Comparison of ENCODE assay signal across 22 cellular contexts in the genomic region with DNA sequence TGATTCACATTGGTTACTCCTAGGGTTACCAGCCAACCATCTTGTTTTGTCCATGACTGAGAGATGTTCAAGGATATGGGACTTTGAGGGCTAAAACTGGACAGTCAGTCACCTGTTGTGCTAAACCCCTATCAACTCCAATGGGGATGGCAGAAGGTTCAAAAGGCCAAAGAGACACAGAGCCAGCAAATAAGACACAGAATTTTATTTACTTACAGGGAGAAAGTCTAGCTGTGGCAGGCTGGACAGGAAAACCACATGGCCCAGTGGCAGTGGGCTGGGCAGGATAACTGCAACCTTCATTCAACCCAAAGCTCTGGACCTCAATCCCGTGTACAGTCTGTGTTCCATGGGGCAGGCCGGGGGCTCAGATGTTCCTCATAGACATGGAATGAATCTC.
DNase-seq lines count a peak whose midpoint lies in the region; ATAC-seq and TF ChIP-seq lines count a peak whose summit lies in the region.
"Had no signal": no experiment of that assay in that cellular context is flagged by ENCODE, and none has a peak within 500 bp of the region (broad histone marks: within the 10 kb centered on the region; RNA-seq: fewer than 3 reads in every experiment).

No MANE protein-coding gene starts in this region.

- H3K27me3 ChIP-seq in Caco-2 (replicated peaks; ENCODE audit: control insufficient read depth, insufficient read depth, low read length) (no peaks in the 10 kb centered on the region), right lobe of liver (no peaks in the 10 kb centered on the region)
- H3K27me3 ChIP-seq: BLaER1 treated with 17β-estradiol and CSF1 and Interleukin-3, amounts not matched to agents 10 nM and 100 nM had no signal

- H3K36me3 Mint-ChIP-seq in Caco-2 (ENCODE audit: insufficient read depth, unreplicated experiment), result no peaks in the 10 kb centered on the region
- H3K36me3 Mint-ChIP-seq: CD8-positive, alpha-beta T cell had no signal

- WGBS in right lobe of liver (ENCODE audit: insufficient coverage, low coverage, low lambda C conversion rate, missing lambda C conversion rate), result 65% methylated on average over 2 of the region's 2 CpGs

- H3K4me3 Mint-ChIP-seq in Caco-2 (ENCODE audit: unreplicated experiment), result no peak overlapping the region
- H3K4me3 Mint-ChIP-seq: B cell; CD4-positive, alpha-beta T cell; CD8-positive, alpha-beta T cell had no signal

- ATAC-seq in left lobe of liver (peak; percentile 64), right lobe of liver (peak in 3 of 4 donors; percentile 26 to 67 (median 36)), HG03159 (IDR thresholded peaks at IDR 0.05; ENCODE audit: unreplicated experiment) (no peak)
- ATAC-seq: CD8-positive, alpha-beta T cell; GM12878 had no signal

- POLR2A ChIA-PET in Caco-2 (lab: Charles Lee), result no interaction called here

- peak in 1 of 2 experiments; percentile 48 for DNase-seq in Caco-2
- no peak for DNase-seq in left lobe of liver (ENCODE audit: low spot score)
- DNase-seq in right lobe of liver, result no peak
- no peak for DNase-seq in activated gamma-delta T cell (lab: John Stamatoyannopoulos, UW)
- DNase-seq in cerebellar cortex (ENCODE audit: low spot score), result no peak
- no peak for DNase-seq in HuH-7 (ENCODE audit: low spot score)
- DNase-seq: 8988T; AML-193; CD4-positive, alpha-beta T cell; CD8-positive, alpha-beta T cell; DMS 273 treated with DMSO at 0.1 percent for 48 hours; DMS153; DMS53; DMS79; DND-41; EL; GDM1 had no signal

- H3K4me1 Mint-ChIP-seq in Caco-2 (ENCODE audit: low read depth, unreplicated experiment), result peaks cover 6% of the 10 kb centered on the region
- H3K4me1 Mint-ChIP-seq: B cell had no signal

- H3K4me1 ChIP-seq in Caco-2 (peaks cover 20% of the 10 kb centered on the region), right lobe of liver (no peaks in the 10 kb centered on the region)
- H3K4me1 ChIP-seq: BLaER1 treated with 17β-estradiol and CSF1 and Interleukin-3, amounts not matched to agents 10 nM and 100 nM had no signal

- CTCF ChIA-PET in Caco-2 (lab: Charles Lee), result no interaction called here

- H3K4me3 ChIP-seq in Caco-2 (ENCODE audit: low read depth, low read length), result no peak overlapping the region
- no peak overlapping the region for H3K4me3 ChIP-seq in right lobe of liver
- H3K4me3 ChIP-seq: BLaER1 treated with 17β-estradiol and CSF1 and Interleukin-3, amounts not matched to agents 10 nM and 100 nM; GM12878 had no signal

- no peak for TF ChIP-seq POLR2A in right lobe of liver (IDR thresholded peaks at IDR 0.05)

- H3K36me3 ChIP-seq in Caco-2 (ENCODE audit: control insufficient read depth, insufficient read depth, low read length), result no peaks in the 10 kb centered on the region
- H3K36me3 ChIP-seq in right lobe of liver, result no peaks in the 10 kb centered on the region
- H3K36me3 ChIP-seq: BLaER1 treated with 17β-estradiol and CSF1 and Interleukin-3, amounts not matched to agents 10 nM and 100 nM had no signal

- H3K27ac Mint-ChIP-seq in Caco-2 (ENCODE audit: unreplicated experiment), result peak overlapping the region; percentile 45
- H3K27ac Mint-ChIP-seq: B cell; CD4-positive, alpha-beta T cell; CD8-positive, alpha-beta T cell had no signal

- BruUV-seq in Caco-2 (replicated peaks; lab: Mats Ljungman, UMichigan), result no TSS peak

- H3K9me3 ChIP-seq in Caco-2 (no peaks in the 10 kb centered on the region), right lobe of liver (no peaks in the 10 kb centered on the region)

- intact Hi-C loops in Caco-2 (cut with micrococcal nuclease; ENCODE audit: unreplicated experiment) (no loop called here), right lobe of liver (cut with DNase I) (no loop called here)

- peaks cover 10% of the 10 kb centered on the region for H3K9me3 Mint-ChIP-seq in Caco-2 (ENCODE audit: unreplicated experiment)
- H3K9me3 Mint-ChIP-seq: CD8-positive, alpha-beta T cell had no signal

- H3K27ac ChIP-seq in right lobe of liver, result no peak overlapping the region
- H3K27ac ChIP-seq: BLaER1 treated with 17β-estradiol and CSF1 and Interleukin-3, amounts not matched to agents 10 nM and 100 nM; C4-2B had no signal

- TF ChIP-seq CTCF in Caco-2 (IDR thresholded peaks at IDR 0.05; ENCODE audit: insufficient read depth in 1 of 2, low read depth in 1 of 2, low read length in 1 of 2, severe bottlenecking in 1 of 2, unreplicated experiment in 1 of 2), result no peak
- TF ChIP-seq CTCF in right lobe of liver (IDR thresholded peaks at IDR 0.05), result no peak

- H3K27me3 Mint-ChIP-seq in Caco-2 (ENCODE audit: insufficient read depth, unreplicated experiment), result no peaks in the 10 kb centered on the region
- H3K27me3 Mint-ChIP-seq: CD4-positive, alpha-beta T cell had no signal
